Comparison of ENCODE assay signal across 8 cellular contexts in genomic region chr21:35226960-35227741, GRCh38.
DNase-seq lines count a peak whose midpoint lies in the region; ATAC-seq and TF ChIP-seq lines count a peak whose summit lies in the region.

No MANE protein-coding gene starts in this region.

- peaks cover 28% of the 10 kb centered on the region for H3K27me3 Mint-ChIP-seq in T-helper 1 cell treated with Interleukin-12 subunit alpha and Interleukin-12 subunit beta and Interleukin-4 antibody, amounts not matched to agents 30 μg/mL and 1 μg/mL, for 36 hours (ENCODE audit: low read depth)

- no peak overlapping the region for H3K4me3 ChIP-seq in mucosa of descending colon

- no peaks in the 10 kb centered on the region for H3K9me3 Mint-ChIP-seq in T-helper 1 cell treated with Interleukin-12 subunit alpha and Interleukin-12 subunit beta and Interleukin-4 antibody, amounts not matched to agents 30 μg/mL and 1 μg/mL, for 36 hours

- DNase-seq in DMS79 treated with DMSO at 0.1 percent for 48 hours (lab: John Stamatoyannopoulos, UW) (peak; percentile 91), mucosa of descending colon (peak in 1 of 3 donors; percentile 27), NCI-H226 (no peak), NCI-H446 (lab: John Stamatoyannopoulos, UW) (no peak), mesenteric fat pad (ENCODE audit: low spot score) (no peak)

- intact Hi-C loops in mucosa of descending colon (cut with DNase I, micrococcal nuclease), result no loop called here

- TF ChIP-seq CTCF in mucosa of descending colon (IDR thresholded peaks at IDR 0.05), result no peak

- H3K36me3 Mint-ChIP-seq in T-helper 1 cell treated with Interleukin-12 subunit alpha and Interleukin-12 subunit beta and Interleukin-4 antibody, amounts not matched to agents 30 μg/mL and 1 μg/mL, for 36 hours (ENCODE audit: low read depth), result peaks cover 2% of the 10 kb centered on the region

- H3K4me3 Mint-ChIP-seq in T-helper 1 cell treated with Interleukin-12 subunit alpha and Interleukin-12 subunit beta and Interleukin-4 antibody, amounts not matched to agents 30 μg/mL and 1 μg/mL, for 36 hours, result peak overlapping the region; percentile 38

- H3K27ac Mint-ChIP-seq in T-helper 1 cell treated with Interleukin-12 subunit alpha and Interleukin-12 subunit beta and Interleukin-4 antibody, amounts not matched to agents 30 μg/mL and 1 μg/mL, for 36 hours, result peak overlapping the region; percentile 0

- ATAC-seq in GM19468 (IDR thresholded peaks at IDR 0.05; ENCODE audit: extremely low read depth, unreplicated experiment), result peak; percentile 77
- ATAC-seq in HG03521 (IDR thresholded peaks at IDR 0.05; ENCODE audit: unreplicated experiment), result peak; percentile 70
- peak; percentile 77 for ATAC-seq in mucosa of descending colon

- no peaks in the 10 kb centered on the region for H3K9me3 ChIP-seq in mucosa of descending colon

- no peaks in the 10 kb centered on the region for H3K36me3 ChIP-seq in mucosa of descending colon (ENCODE audit: low read depth)

- peaks cover 34% of the 10 kb centered on the region for H3K4me1 Mint-ChIP-seq in T-helper 1 cell treated with Interleukin-12 subunit alpha and Interleukin-12 subunit beta and Interleukin-4 antibody, amounts not matched to agents 30 μg/mL and 1 μg/mL, for 36 hours (ENCODE audit: low read depth)

- H3K4me1 ChIP-seq in mucosa of descending colon (ENCODE audit: low read depth), result peaks cover 3% of the 10 kb centered on the region
